ENCODE assay signal across 14 cellular contexts in genomic region chr3:114417682-114418081, GRCh38.
DNase-seq lines count a peak whose midpoint lies in the region; ATAC-seq and TF ChIP-seq lines count a peak whose summit lies in the region.
"Had no signal": no experiment of that assay in that cellular context is flagged by ENCODE, and none has a peak within 500 bp of the region (broad histone marks: within the 10 kb centered on the region; RNA-seq: fewer than 3 reads in every experiment).

No MANE protein-coding gene starts in this region.

- H3K27me3 Mint-ChIP-seq in MCF 10A (ENCODE audit: insufficient read depth, unreplicated experiment) = no peaks in the 10 kb centered on the region
- no peaks in the 10 kb centered on the region for H3K27me3 Mint-ChIP-seq in brain

- TF ChIP-seq CTCF in breast epithelium (IDR thresholded peaks at IDR 0.05) (no peak), MCF 10A (IDR thresholded peaks at IDR 0.05; ENCODE audit: unreplicated experiment) (no peak), brain (conservative IDR thresholded peaks at IDR 0.05) (no peak), thyroid gland (IDR thresholded peaks at IDR 0.05) (no peak)

- peaks cover 13% of the 10 kb centered on the region for H3K4me1 Mint-ChIP-seq in MCF 10A (ENCODE audit: insufficient read depth, unreplicated experiment)
- peaks cover 86% of the 10 kb centered on the region for H3K4me1 Mint-ChIP-seq in brain

- POLR2A ChIA-PET in MCF 10A (lab: Yijun Ruan, JAX) = interaction anchor here (0.6 to 1.5 kb wide), 3 partner anchors 63 to 682 kb away, joined by 3 read pairs; no protein-coding TSS in a partner anchor

- no peak overlapping the region for H3K27ac Mint-ChIP-seq in MCF 10A (ENCODE audit: low read depth, unreplicated experiment)
- peak overlapping the region in 4 of 5 experiments; percentile 53 to 99 (median 77) for H3K27ac Mint-ChIP-seq in brain

- no peak for DNase-seq in breast epithelium (ENCODE audit: low spot score in 2 of 2)
- no peak for DNase-seq in MCF 10A (ENCODE audit: unreplicated experiment)
- DNase-seq in thyroid gland = no peak
- DNase-seq in NCI-H2107 treated with DMSO at 0.1 percent for 48 hours (lab: John Stamatoyannopoulos, UW; ENCODE audit: unreplicated experiment) = no peak
- DNase-seq in SKM-1 (lab: John Stamatoyannopoulos, UW; ENCODE audit: unreplicated experiment) = no peak
- DNase-seq in NCI-H2107 (lab: John Stamatoyannopoulos, UW) = no peak
- DNase-seq: adrenal gland, NCI-H187, right cardiac atrium, SW 1271, tibial artery had no signal

- 59 to 70% methylated on average over 3 of the region's 3 CpGs for WGBS in thyroid gland, 2 donors

- TF ChIP-seq POLR2A in breast epithelium (IDR thresholded peaks at IDR 0.05) (no peak), thyroid gland (IDR thresholded peaks at IDR 0.05) (no peak)

- H3K9me3 Mint-ChIP-seq in MCF 10A (ENCODE audit: unreplicated experiment) (no peaks in the 10 kb centered on the region), brain (no peaks in the 10 kb centered on the region)

- intact Hi-C loops in breast epithelium (cut with DNase I; ENCODE audit: low total_unique reads) (no loop called here), MCF 10A (cut with micrococcal nuclease) (loop anchor here (1.0 to 5.0 kb wide), 2 partner anchors 34 to 265 kb away; no protein-coding TSS in a partner anchor), thyroid gland (cut with DNase I) (no loop called here)

- CTCF ChIA-PET in MCF 10A (lab: Yijun Ruan, JAX) = interaction anchor here (0.6 to 6.7 kb wide), 13 partner anchors 8 to 274 kb away, joined by 3 to 65 read pairs (median 5); no protein-coding TSS in a partner anchor

- H3K36me3 ChIP-seq in breast epithelium (no peaks in the 10 kb centered on the region), thyroid gland (no peaks in the 10 kb centered on the region)
- H3K36me3 ChIP-seq: adrenal gland, tibial artery had no signal

- H3K36me3 Mint-ChIP-seq in MCF 10A (ENCODE audit: insufficient read depth, unreplicated experiment) = no peaks in the 10 kb centered on the region
- no peaks in the 10 kb centered on the region for H3K36me3 Mint-ChIP-seq in brain

- H3K4me3 Mint-ChIP-seq in MCF 10A (ENCODE audit: unreplicated experiment) (no peak overlapping the region), brain (peak overlapping the region in 3 of 5 experiments; percentile 11 to 76 (median 50))

- no peaks in the 10 kb centered on the region for H3K9me3 ChIP-seq in breast epithelium
- no peaks in the 10 kb centered on the region for H3K9me3 ChIP-seq in thyroid gland
- H3K9me3 ChIP-seq: adrenal gland, tibial artery had no signal

- peak; percentile 2 for ATAC-seq in HG03095 (IDR thresholded peaks at IDR 0.05; ENCODE audit: unreplicated experiment)
- ATAC-seq: K562 had no signal

- peaks cover 0 to 8% of the 10 kb centered on the region in 2 donors for H3K4me1 ChIP-seq in breast epithelium
- peaks cover 19 to 24% of the 10 kb centered on the region in 2 donors for H3K4me1 ChIP-seq in thyroid gland

- peak overlapping the region; percentile 63 to 71 for H3K27ac ChIP-seq in breast epithelium
- H3K27ac ChIP-seq in thyroid gland = peak overlapping the region in 2 of 3 donors; percentile 64 to 72
- H3K27ac ChIP-seq: tibial artery had no signal

- peak overlapping the region in 2 of 3 donors; percentile 8 to 39 for H3K4me3 ChIP-seq in breast epithelium
- no peak overlapping the region for H3K4me3 ChIP-seq in thyroid gland (replicated peaks in 1 of 3)
- H3K4me3 ChIP-seq: adrenal gland, K562, tibial artery had no signal

- H3K27me3 ChIP-seq in breast epithelium (no peaks in the 10 kb centered on the region), thyroid gland (no peaks in the 10 kb centered on the region)
- H3K27me3 ChIP-seq: adrenal gland, tibial artery had no signal

- no TSS peak for BruUV-seq in MCF 10A (replicated peaks; lab: Mats Ljungman, UMichigan)

Comparison
In these comparisons a context has a peak if more than half of its experiments do, and no peak if none do; other contexts are left out.
1. H3K4me3 ChIP-seq: peak in breast epithelium (2 of 3); none in thyroid gland (0 of 3).